20 cellular contexts compared by ENCODE assay signal in the genomic region with DNA sequence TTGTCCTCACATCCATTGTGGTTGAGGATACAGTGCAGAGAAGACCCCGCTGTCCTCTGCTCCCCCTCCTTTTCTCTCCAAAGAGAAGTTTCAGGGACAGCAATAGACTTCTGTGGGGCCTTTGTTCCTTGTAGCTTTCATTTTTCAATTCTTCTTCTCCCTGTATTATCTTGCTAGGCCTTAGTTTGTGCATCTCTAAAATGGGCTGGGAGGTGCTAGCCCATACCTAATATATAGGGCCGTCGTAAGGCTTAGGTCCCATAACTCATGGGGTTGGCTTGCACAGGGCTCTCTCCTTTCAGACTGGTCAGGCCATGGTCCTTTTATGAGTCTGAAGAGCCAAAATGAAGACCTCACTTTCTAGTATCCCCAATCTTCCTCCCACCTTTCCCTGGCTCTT. TPM values are rescaled to one million over a fixed set of nuclear protein-coding genes. Genes with fewer than 3 reads are reported as not detected.
DNase-seq lines count a peak whose midpoint lies in the region.
"Had no signal": no experiment of that assay in that cellular context is flagged by ENCODE, and none has a peak within 500 bp of the region (broad histone marks: within the 10 kb centered on the region; RNA-seq: fewer than 3 reads in every experiment).

No MANE protein-coding gene starts in this region.

- WGBS in mesenchymal stem cell, result 92% methylated on average over 3 of the region's 3 CpGs

- H3K14ac ChIP-seq in mesenchymal stem cell (ENCODE audit: low read length in 2 of 2), result no peak overlapping the region

- DNase-seq in CD8-positive, alpha-beta memory T cell, result no peak
- DNase-seq in caudate nucleus (lab: John Stamatoyannopoulos, UW) (no peak), mesenchymal stem cell (no peak), SHP77 (lab: John Stamatoyannopoulos, UW) (no peak), DMS79 treated with DMSO at 0.1 percent for 48 hours (lab: John Stamatoyannopoulos, UW) (no peak), KG1 (lab: John Stamatoyannopoulos, UW) (no peak)
- DNase-seq in activated T-cell treated with anti-CD3 and anti-CD28 coated beads, Interleukin-2, amount 50 U/mL, for 48 hours, result no peak
- DNase-seq: activated CD4-positive, alpha-beta T cell treated with anti-CD3 and anti-CD28 coated beads for 1 hour; activated gamma-delta T cell treated with Interleukin-2 at 50 U/mL for 16 hours; CD4-positive, alpha-beta memory T cell; DND-41; mucosa of descending colon; NCI-H1048; NCI-H526 treated with DMSO at 0.1 percent for 48 hours; small intestine; T1000 had no signal

- no peak overlapping the region for H2BK120ac ChIP-seq in mesenchymal stem cell (ENCODE audit: low read depth, low read length)

- peaks cover 3% of the 10 kb centered on the region for H3K4me1 ChIP-seq in CD8-positive, alpha-beta memory T cell (ENCODE audit: insufficient read depth, low read length)
- no peaks in the 10 kb centered on the region for H3K4me1 ChIP-seq in mesenchymal stem cell (ENCODE audit: control insufficient read depth, insufficient read depth, low read depth, low read length)
- H3K4me1 ChIP-seq in stomach smooth muscle (ENCODE audit: control insufficient read depth, insufficient read depth, low read length), result peaks cover 54% of the 10 kb centered on the region

- no peak overlapping the region for H3K4me3 ChIP-seq in CD8-positive, alpha-beta memory T cell (ENCODE audit: low read length)
- H3K4me3 ChIP-seq in mesenchymal stem cell (ENCODE audit: insufficient read depth in 1 of 2, low read depth in 1 of 2, low read length in 2 of 2) (no peak overlapping the region), stomach smooth muscle (ENCODE audit: low read length in 2 of 2) (no peak overlapping the region)
- H3K4me3 ChIP-seq: mucosa of descending colon had no signal

- peaks cover 8 to 54% (median 44%) of the 10 kb centered on the region in 3 donors for H3K4me1 Mint-ChIP-seq in CD8-positive, alpha-beta memory T cell

- no peaks in the 10 kb centered on the region for H3K9me3 Mint-ChIP-seq in CD8-positive, alpha-beta memory T cell
- H3K9me3 Mint-ChIP-seq: CD4-positive, alpha-beta memory T cell; dendritic cell treated with granulocyte-macrophage colony-stimulating factor and Interleukin-4, amounts not matched to agents 40 ng/mL and 50 ng/mL, for 4 days had no signal

- H3K4me2 ChIP-seq in mesenchymal stem cell (ENCODE audit: low read length, poor library complexity, severe bottlenecking), result no peak overlapping the region

- peak overlapping the region; percentile 74 to 81 for H2BK12ac ChIP-seq in mesenchymal stem cell (ENCODE audit: low read length in 2 of 2)

- no peak overlapping the region for H3K4ac ChIP-seq in mesenchymal stem cell (ENCODE audit: low read depth in 1 of 2, low read length in 2 of 2)

- CTCF ChIA-PET in CD8-positive, alpha-beta memory T cell (lab: Charles Lee), result no interaction called here

- no peak overlapping the region for H3K27ac ChIP-seq in CD8-positive, alpha-beta memory T cell (ENCODE audit: low read depth, low read length)
- H3K27ac ChIP-seq in caudate nucleus (ENCODE audit: low read depth, low read length) (peak overlapping the region; percentile 85), mesenchymal stem cell (ENCODE audit: low read length, poor library complexity, severe bottlenecking) (no peak overlapping the region), stomach smooth muscle (ENCODE audit: low read length) (peak overlapping the region; percentile 49)

- H4K8ac ChIP-seq in mesenchymal stem cell (ENCODE audit: low read length), result peak overlapping the region; percentile 99

- peaks cover 0 to 3% of the 10 kb centered on the region in 2 donors for H3K27me3 Mint-ChIP-seq in CD8-positive, alpha-beta memory T cell
- H3K27me3 Mint-ChIP-seq: CD4-positive, alpha-beta memory T cell; dendritic cell treated with granulocyte-macrophage colony-stimulating factor and Interleukin-4, amounts not matched to agents 40 ng/mL and 50 ng/mL, for 4 days had no signal

- H3K9me3 ChIP-seq in CD8-positive, alpha-beta memory T cell (ENCODE audit: low read length), result no peaks in the 10 kb centered on the region
- H3K9me3 ChIP-seq in mesenchymal stem cell (ENCODE audit: control insufficient read depth, low read length), result no peaks in the 10 kb centered on the region
- H3K9me3 ChIP-seq in stomach smooth muscle (ENCODE audit: control insufficient read depth in 2 of 2, low read length in 2 of 2), result no peaks in the 10 kb centered on the region
- H3K9me3 ChIP-seq: mucosa of descending colon had no signal

- H3K18ac ChIP-seq in mesenchymal stem cell (ENCODE audit: low read depth in 1 of 2, low read length in 2 of 2), result peak overlapping the region; percentile 94 to 96

- no peaks in the 10 kb centered on the region for H3K36me3 ChIP-seq in CD8-positive, alpha-beta memory T cell (ENCODE audit: insufficient read depth, low read length)
- H3K36me3 ChIP-seq in mesenchymal stem cell (ENCODE audit: control insufficient read depth in 1 of 2, insufficient read depth in 2 of 2, low read depth in 1 of 2, low read length in 2 of 2), result no peaks in the 10 kb centered on the region
- peaks cover 0 to 11% of the 10 kb centered on the region in 2 donors for H3K36me3 ChIP-seq in stomach smooth muscle (ENCODE audit: control insufficient read depth in 2 of 2, insufficient read depth in 2 of 2, low read length in 2 of 2)

- H2AFZ ChIP-seq in mesenchymal stem cell (ENCODE audit: low read depth, low read length), result no peak overlapping the region

- H3K27me3 ChIP-seq in CD8-positive, alpha-beta memory T cell (ENCODE audit: insufficient read depth, low read length, poor library complexity, severe bottlenecking), result no peaks in the 10 kb centered on the region
- H3K27me3 ChIP-seq in mesenchymal stem cell (ENCODE audit: control insufficient read depth in 1 of 2, insufficient read depth in 1 of 2, low read length in 2 of 2), result peaks cover 25 to 34% of the 10 kb centered on the region in 2 experiments
- H3K27me3 ChIP-seq in stomach smooth muscle (ENCODE audit: control insufficient read depth in 1 of 2, insufficient read depth in 2 of 2, low read length in 2 of 2), result no peaks in the 10 kb centered on the region

- no peak overlapping the region for H2BK5ac ChIP-seq in mesenchymal stem cell (ENCODE audit: low read depth, low read length, poor library complexity, severe bottlenecking)

- POLR2A ChIA-PET in CD8-positive, alpha-beta memory T cell (lab: Charles Lee), result no interaction called here

- H2BK15ac ChIP-seq in mesenchymal stem cell (ENCODE audit: low read depth, poor library complexity, severe bottlenecking), result peak overlapping the region; percentile 93

- H4K91ac ChIP-seq in mesenchymal stem cell (ENCODE audit: low read length), result no peak overlapping the region

- no peak overlapping the region for H3K23ac ChIP-seq in mesenchymal stem cell (ENCODE audit: low read length in 2 of 2)

- H3K9ac ChIP-seq in mesenchymal stem cell (ENCODE audit: low read length) (no peak overlapping the region), stomach smooth muscle (ENCODE audit: low read length in 2 of 2) (no peak overlapping the region)

- no peaks in the 10 kb centered on the region for H3K36me3 Mint-ChIP-seq in CD8-positive, alpha-beta memory T cell
- H3K36me3 Mint-ChIP-seq: CD4-positive, alpha-beta memory T cell had no signal

- no peaks in the 10 kb centered on the region for H3K79me1 ChIP-seq in mesenchymal stem cell (replicated peaks; ENCODE audit: low read length, poor library complexity, severe bottlenecking)

- peak overlapping the region in 7 of 8 donors; percentile 52 to 99 (median 90) for H3K27ac Mint-ChIP-seq in CD8-positive, alpha-beta memory T cell
- H3K27ac Mint-ChIP-seq: dendritic cell treated with granulocyte-macrophage colony-stimulating factor and Interleukin-4, amounts not matched to agents 40 ng/mL and 50 ng/mL, for 4 days had no signal

- no peak overlapping the region for H2AK5ac ChIP-seq in mesenchymal stem cell (ENCODE audit: low read length, severe bottlenecking)

- H3K4me3 Mint-ChIP-seq in CD8-positive, alpha-beta memory T cell, result peak overlapping the region in 3 of 7 donors; percentile 55 to 79 (median 56)
- H3K4me3 Mint-ChIP-seq: CD4-positive, alpha-beta memory T cell; dendritic cell treated with granulocyte-macrophage colony-stimulating factor and Interleukin-4, amounts not matched to agents 40 ng/mL and 50 ng/mL, for 4 days had no signal

RNA-seq across cellular contexts. Expression of a gene that starts 33.0 kb away (rescaled TPM):
- total RNA-seq in CD8-positive, alpha-beta memory T cell, result 1 to 10 TPM; 2.1 to 2.2 TPM
- 71.9 TPM for polyA plus RNA-seq in CD8-positive, alpha-beta memory T cell
- polyA plus RNA-seq in mesenchymal stem cell (2013, experiment 1 of 2), result 2.4 TPM
- polyA plus RNA-seq in mesenchymal stem cell (2013, experiment 2 of 2), result 2.1 TPM
- total RNA-seq: H7 had no signal
- polyA plus RNA-seq: AG04450 had no signal

Comparison
In these comparisons a context has a peak if more than half of its experiments do, and no peak if none do; other contexts are left out.
1. H3K27ac ChIP-seq: peak in caudate nucleus (single experiment) and stomach smooth muscle (single experiment); none in CD8-positive, alpha-beta memory T cell (single experiment) and mesenchymal stem cell (single experiment).